In the genomic region with DNA sequence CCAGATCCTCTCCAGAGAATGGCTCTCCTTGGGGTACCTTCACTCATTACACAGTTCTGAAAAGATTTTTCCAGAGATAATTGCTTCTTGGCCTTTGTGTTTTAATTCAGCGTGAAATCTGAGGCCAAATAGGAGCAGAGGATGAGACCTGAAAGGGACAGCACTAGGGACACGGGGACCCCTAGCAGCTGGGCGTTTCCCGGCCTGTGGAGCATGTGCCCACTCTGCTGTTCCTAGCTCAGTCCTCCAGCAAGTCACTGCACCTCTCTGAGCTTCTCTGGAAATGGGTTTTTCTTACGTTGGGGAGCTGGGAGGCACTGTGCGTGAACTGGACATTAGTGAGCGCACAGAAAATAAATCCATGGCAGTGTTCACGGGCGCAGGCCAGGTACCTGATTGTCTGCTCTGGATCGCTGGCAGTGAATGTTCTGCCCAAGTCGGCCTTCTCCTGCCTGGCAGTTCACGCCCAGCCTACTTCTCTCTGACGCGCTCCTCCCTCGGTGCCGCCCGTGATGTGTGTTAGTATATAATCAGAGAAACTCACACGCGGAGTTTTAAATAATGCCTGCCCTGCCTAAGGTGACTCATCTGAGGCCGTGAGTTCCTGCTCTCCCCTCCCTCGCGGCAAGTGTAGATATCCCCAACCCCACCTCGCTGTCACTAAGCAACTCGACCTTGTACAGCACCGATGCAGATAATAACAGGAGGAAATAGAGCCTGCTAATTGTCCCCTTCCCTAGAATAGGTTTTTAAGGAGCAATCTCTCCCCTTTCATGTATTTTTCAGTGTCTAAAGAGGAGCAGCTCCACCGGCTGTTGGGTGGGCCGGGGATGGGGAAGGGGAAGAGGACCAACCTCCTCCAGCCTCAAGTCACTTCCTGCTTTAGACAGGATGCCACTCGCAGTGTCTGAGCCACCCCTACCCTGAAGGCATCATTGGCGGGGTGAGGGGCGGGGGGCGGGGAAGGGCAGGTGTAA, we compare ENCODE assay signal across 9 cellular contexts. TPM values are rescaled to one million over a fixed set of nuclear protein-coding genes. Genes with fewer than 3 reads are reported as not detected.
A peak's percentile ranks its signal among the peaks of the same experiment; 100 is the strongest.
DNase-seq lines count a peak whose midpoint lies in the region; ATAC-seq and TF ChIP-seq lines count a peak whose summit lies in the region.
"Had no signal": no experiment of that assay in that cellular context is flagged by ENCODE, and none has a peak within 500 bp of the region (broad histone marks: within the 10 kb centered on the region; RNA-seq: fewer than 3 reads in every experiment).

No MANE protein-coding gene starts in this region.

- peak; percentile 66 for ATAC-seq in CD8-positive, alpha-beta T cell
- no peak for ATAC-seq in stimulated activated memory B cell treated with anti-CD40 and anti-IgM and Interleukin-4, amounts not matched to agents 10 μg/mL and 1 μg/mL and 100 μg/mL, for 72 hours

- POLR2A ChIA-PET in CD8-positive, alpha-beta T cell (lab: Charles Lee): no interaction called here

- H3K27me3 Mint-ChIP-seq in CD8-positive, alpha-beta T cell (ENCODE audit: low read depth): peaks cover 2% of the 10 kb centered on the region
- no peaks in the 10 kb centered on the region for H3K27me3 Mint-ChIP-seq in stimulated activated memory B cell treated with anti-CD40 and anti-IgM and Interleukin-4, amounts not matched to agents 10 μg/mL and 1 μg/mL and 100 μg/mL, for 72 hours

- H3K36me3 ChIP-seq in CD8-positive, alpha-beta T cell (ENCODE audit: insufficient read depth, low read length): no peaks in the 10 kb centered on the region
- H3K36me3 ChIP-seq in right atrium auricular region (peaks cover 3% of the 10 kb centered on the region), brain microvascular endothelial cell (replicated peaks) (peaks cover 7% of the 10 kb centered on the region)
- H3K36me3 ChIP-seq: thoracic aorta had no signal

- peak overlapping the region; percentile 87 for H3K27ac Mint-ChIP-seq in CD8-positive, alpha-beta T cell
- no peak overlapping the region for H3K27ac Mint-ChIP-seq in stimulated activated memory B cell treated with anti-CD40 and anti-IgM and Interleukin-4, amounts not matched to agents 10 μg/mL and 1 μg/mL and 100 μg/mL, for 72 hours

- no peaks in the 10 kb centered on the region for H3K9me3 Mint-ChIP-seq in CD8-positive, alpha-beta T cell
- H3K9me3 Mint-ChIP-seq in stimulated activated memory B cell treated with anti-CD40 and anti-IgM and Interleukin-4, amounts not matched to agents 10 μg/mL and 1 μg/mL and 100 μg/mL, for 72 hours: no peaks in the 10 kb centered on the region

- peak overlapping the region; percentile 73 for H3K27ac ChIP-seq in CD8-positive, alpha-beta T cell (ENCODE audit: low read depth, low read length)
- H3K27ac ChIP-seq in right atrium auricular region (peak overlapping the region; percentile 36 to 42), brain microvascular endothelial cell (no peak overlapping the region)

- H3K27me3 ChIP-seq in CD8-positive, alpha-beta T cell (ENCODE audit: insufficient read depth, low read length): no peaks in the 10 kb centered on the region
- H3K27me3 ChIP-seq in right atrium auricular region (no peaks in the 10 kb centered on the region), brain microvascular endothelial cell (replicated peaks) (no peaks in the 10 kb centered on the region)

- peaks cover 34% of the 10 kb centered on the region for H3K4me1 ChIP-seq in CD8-positive, alpha-beta T cell (ENCODE audit: insufficient read depth, low read length)
- H3K4me1 ChIP-seq in right atrium auricular region: peaks cover 0 to 31% of the 10 kb centered on the region in 2 donors

- peaks cover 46% of the 10 kb centered on the region for H3K4me1 Mint-ChIP-seq in CD8-positive, alpha-beta T cell (ENCODE audit: low read depth)
- peaks cover 35% of the 10 kb centered on the region for H3K4me1 Mint-ChIP-seq in stimulated activated memory B cell treated with anti-CD40 and anti-IgM and Interleukin-4, amounts not matched to agents 10 μg/mL and 1 μg/mL and 100 μg/mL, for 72 hours

- H3K4me3 Mint-ChIP-seq in CD8-positive, alpha-beta T cell: peak overlapping the region; percentile 70
- H3K4me3 Mint-ChIP-seq in stimulated activated memory B cell treated with anti-CD40 and anti-IgM and Interleukin-4, amounts not matched to agents 10 μg/mL and 1 μg/mL and 100 μg/mL, for 72 hours: no peak overlapping the region

- DNase-seq in CD8-positive, alpha-beta T cell: peak; percentile 47 to 88 (median 71)
- peak; percentile 94 for DNase-seq in NCI-H69 (lab: John Stamatoyannopoulos, UW)
- DNase-seq in activated T-cell treated with anti-CD3 and anti-CD28 coated beads, Interleukin-2, amount 50 U/mL, for 1 hour: peak; percentile 71
- no peak for DNase-seq in right atrium auricular region (ENCODE audit: low spot score)
- peak; percentile 47 to 82 for DNase-seq in stimulated activated CD4-positive, alpha-beta T cell treated with anti-CD3 and anti-CD28 coated beads, Interleukin-4, amount 100 ng/mL, for 4 hours
- DNase-seq in brain microvascular endothelial cell: no peak
- no peak for DNase-seq in globus pallidus (ENCODE audit: low spot score)

- H3K36me3 Mint-ChIP-seq in CD8-positive, alpha-beta T cell: peaks cover 2% of the 10 kb centered on the region
- H3K36me3 Mint-ChIP-seq in stimulated activated memory B cell treated with anti-CD40 and anti-IgM and Interleukin-4, amounts not matched to agents 10 μg/mL and 1 μg/mL and 100 μg/mL, for 72 hours: no peaks in the 10 kb centered on the region

- intact Hi-C loops in CD8-positive, alpha-beta T cell (cut with DNase I, micrococcal nuclease): loop anchor here (1.0 to 10.0 kb wide), 9 partner anchors 31 to 1842 kb away; partner anchors contain the start of genes PSMG4 (in 1 of the 2), RPP40 (in 1 of the 2), SERPINB1 (in 1 of the 2) and TUBB2B (in 1 of the 2)

- no peak overlapping the region for H3K4me3 ChIP-seq in CD8-positive, alpha-beta T cell (ENCODE audit: low read depth, low read length)
- H3K4me3 ChIP-seq in right atrium auricular region (no peak overlapping the region), brain microvascular endothelial cell (ENCODE audit: low read depth, low read length) (no peak overlapping the region)
- H3K4me3 ChIP-seq: thoracic aorta had no signal

- CTCF ChIA-PET in CD8-positive, alpha-beta T cell (lab: Charles Lee): no interaction called here

- no peak for TF ChIP-seq CTCF in CD8-positive, alpha-beta T cell (IDR thresholded peaks at IDR 0.05)
- no peak for TF ChIP-seq CTCF in right atrium auricular region (IDR thresholded peaks at IDR 0.05)
- no peak for TF ChIP-seq CTCF in brain microvascular endothelial cell (IDR thresholded peaks at IDR 0.05; ENCODE audit: low read depth, low read length, missing control alignments)

- no peaks in the 10 kb centered on the region for H3K9me3 ChIP-seq in CD8-positive, alpha-beta T cell (ENCODE audit: low read length)
- no peaks in the 10 kb centered on the region for H3K9me3 ChIP-seq in right atrium auricular region
- H3K9me3 ChIP-seq: thoracic aorta had no signal

- in situ Hi-C loops in brain microvascular endothelial cell (cut with HindIII; ENCODE audit: low pct_ligation_motif_present, low sequenced_read_pairs): no loop called here

RNA-seq across cellular contexts. Expression of gene TUBB2A, which starts 2.7 kb away (rescaled TPM):
- total RNA-seq in CD8-positive, alpha-beta T cell: 10 to 100 TPM; 61.4 to 63.9 TPM
- 10 to 100 TPM; 33.8 to 42.2 TPM for total RNA-seq in right atrium auricular region

RNA-seq across cellular contexts. Expression of gene BPHL, which starts 41.6 kb away (rescaled TPM):
- total RNA-seq in CD8-positive, alpha-beta T cell: 1 to 10 TPM; 3.7 to 5.5 TPM
- total RNA-seq in right atrium auricular region: 10 to 100 TPM in 1 of 2 donors, 1 to 10 TPM in 1; 5.4 to 10.6 TPM

Comparison
In these comparisons a context has a peak if more than half of its experiments do, and no peak if none do; other contexts are left out.
1. DNase-seq: peak in CD8-positive, alpha-beta T cell (7 of 7), NCI-H69 (single experiment), activated T-cell treated with anti-CD3 and anti-CD28 coated beads, Interleukin-2, amount 50 U/mL, for 1 hour (single experiment) and stimulated activated CD4-positive, alpha-beta T cell treated with anti-CD3 and anti-CD28 coated beads, Interleukin-4, amount 100 ng/mL, for 4 hours (2 of 2); none in right atrium auricular region (single experiment), brain microvascular endothelial cell (single experiment) and globus pallidus (single experiment).